In the genomic region with DNA sequence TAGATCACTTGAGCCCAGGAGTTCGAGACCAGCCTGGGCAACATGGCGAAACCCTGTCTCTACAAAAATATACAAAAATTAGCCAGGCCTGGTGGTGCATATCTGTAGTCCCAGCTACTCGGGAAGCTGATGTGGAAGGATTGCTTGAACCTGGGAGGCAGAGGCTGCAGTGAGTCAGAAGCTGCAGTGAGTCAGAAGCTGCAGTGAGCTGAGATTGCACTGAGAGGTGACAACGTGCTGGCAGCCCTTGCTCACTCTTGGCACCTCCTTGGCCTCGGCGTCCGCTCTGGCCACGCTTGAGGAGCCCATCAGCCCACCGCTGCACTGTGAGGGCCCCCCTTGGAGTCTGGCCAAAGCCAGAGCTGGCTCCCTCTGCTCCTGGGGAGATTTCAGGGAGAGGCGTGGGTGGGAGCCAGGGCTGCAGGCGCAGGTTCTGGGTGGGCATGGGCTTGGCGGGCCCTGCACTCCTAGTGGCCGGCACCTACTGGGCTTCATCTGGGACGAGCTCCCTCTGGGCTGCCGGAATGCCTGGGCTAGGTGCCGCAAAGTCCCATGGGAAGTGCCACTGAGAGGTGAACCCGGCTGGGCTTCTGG, we compare ENCODE assay signal across 1 cellular context.
TF ChIP-seq lines count a peak whose summit lies in the region.

No MANE protein-coding gene starts in this region.

TF ChIP-seq in HEK293T, 16 proteins besides CTCF, POLR2A, EP300 and RAD21:
- TF ChIP-seq L3MBTL2 (conservative IDR thresholded peaks at IDR 0.05) (no peak), LEF1 (IDR thresholded peaks at IDR 0.05; ENCODE audit: borderline replicate concordance) (no peak), FOXK2 (IDR thresholded peaks at IDR 0.05) (no peak)
TF ChIP-seq in HEK293T: peak in this region for 0.
